8 cellular contexts compared by ENCODE assay signal in genomic region chr11:126440792-126441514, GRCh38.
A peak's percentile ranks its signal among the peaks of the same experiment; 100 is the strongest.
DNase-seq lines count a peak whose midpoint lies in the region; ATAC-seq lines count a peak whose summit lies in the region.

No MANE protein-coding gene starts in this region.

- peak; percentile 35 for DNase-seq in NK-92 treated with Interleukin-12 subunit alpha and Interleukin-12 subunit beta, amount 100 ng/mL, for 24 hours (lab: John Stamatoyannopoulos, UW)
- DNase-seq in NK-92 (lab: John Stamatoyannopoulos, UW; ENCODE audit: unreplicated experiment) (no peak), NCI-H345 (lab: John Stamatoyannopoulos, UW) (peak; percentile 76), kidney glomerular epithelial cell (lab: John Stamatoyannopoulos, UW) (peak; percentile 67)
- peak; percentile 33 to 67 (median 54) for DNase-seq in activated CD4-positive, CD25-positive, alpha-beta regulatory T cell (lab: John Stamatoyannopoulos, UW)
- peak; percentile 44 for DNase-seq in central memory CD4-positive, alpha-beta T cell
- peak; percentile 54 to 67 for DNase-seq in stimulated activated CD4-positive, alpha-beta T cell treated with anti-CD3 and anti-CD28 coated beads, Interleukin-1b, Interleukin-23, amount 100 ng/mL, for 4 hours (ENCODE audit: low read depth in 2 of 2)

- peak; percentile 72 for ATAC-seq in HG03139 (IDR thresholded peaks at IDR 0.05; ENCODE audit: unreplicated experiment)
